In genomic region chr3:26078539-26078938, GRCh38 we compare ENCODE assay signal across 35 cellular contexts.
"Had no signal": no experiment of that assay in that cellular context is flagged by ENCODE, and none has a peak within 500 bp of the region (broad histone marks: within the 10 kb centered on the region; RNA-seq: fewer than 3 reads in every experiment).

No MANE protein-coding gene starts in this region.

- H3K36me3 ChIP-seq: MG63 had no signal

- H3K27ac ChIP-seq: KMS-11 had no signal

- H3K9me3 ChIP-seq: MG63 had no signal

- H3K4me3 ChIP-seq: MG63 had no signal

- DNase-seq: Karpas-422, Kasumi-1, KBM-7, KG1, MG63, MM.1S, MV-4-11, NCI-H1048, NCI-H1092, NCI-H1092 treated with DMSO at 0.1 percent for 48 hours, NCI-H1105, NCI-H1105 treated with DMSO at 0.1 percent for 48 hours, NCI-H1417, NCI-H1417 treated with DMSO at 0.1 percent for 48 hours, NCI-H1436, NCI-H1436 treated with DMSO at 0.1 percent for 48 hours, NCI-H146, NCI-H1694, NCI-H1694 treated with DMSO at 0.1 percent for 48 hours, NCI-H187, NCI-H187 treated with DMSO at 0.1 percent for 48 hours, NCI-H1930, NCI-H2029, NCI-H2029 treated with DMSO at 0.1 percent for 48 hours, NCI-H2081, NCI-H2081 treated with DMSO at 0.1 percent for 48 hours, NCI-H2107, NCI-H2171, NCI-H2171 treated with DMSO at 0.1 percent for 48 hours, NCI-H2227 treated with DMSO at 0.1 percent for 48 hours, NCI-H226, NCI-H345, NCI-H446, NCI-H446 treated with DMSO at 0.1 percent for 48 hours had no signal

- H3K4me2 ChIP-seq: KMS-11 had no signal

- H3K9ac ChIP-seq: KMS-11 had no signal

- H3K27me3 ChIP-seq: MG63 had no signal
